In the genomic region with DNA sequence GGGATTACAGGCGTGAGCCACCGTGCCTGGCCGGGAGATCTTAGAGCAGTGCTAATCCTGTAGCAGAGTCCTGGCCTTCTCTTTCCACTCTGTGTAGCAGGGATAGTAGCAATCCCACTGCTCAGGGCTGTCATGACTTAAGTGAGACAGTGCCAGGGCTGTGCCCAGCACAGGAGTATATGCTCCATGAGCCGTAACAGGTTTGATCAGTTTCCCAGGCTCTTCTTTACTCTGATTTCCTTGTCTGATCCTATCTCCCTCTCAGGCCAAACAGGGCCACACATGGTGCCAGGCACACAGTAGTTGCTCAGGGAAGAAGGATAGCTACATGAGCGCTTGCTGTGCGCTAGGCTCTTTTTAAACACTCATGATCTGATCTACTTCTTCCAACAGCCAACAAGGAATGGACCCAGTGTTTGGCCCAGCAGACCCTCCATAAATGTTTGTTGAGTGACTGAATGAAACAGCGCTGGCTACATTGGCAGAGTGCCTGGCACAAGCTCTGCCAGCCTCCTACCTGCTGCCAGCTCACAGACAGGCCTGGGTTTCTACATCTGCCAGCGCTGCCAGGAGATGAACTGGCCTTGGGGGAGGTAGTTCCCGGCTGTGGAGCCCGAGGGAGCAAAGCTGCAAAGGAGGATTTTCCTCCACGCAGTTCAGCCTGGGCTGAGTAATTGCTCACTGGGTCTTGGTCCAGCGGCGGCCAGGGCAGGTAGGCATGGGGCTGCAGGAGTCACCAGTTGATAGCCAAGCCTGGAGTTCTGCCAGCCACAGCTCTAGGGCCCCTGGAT, we compare ENCODE assay signal across 1 cellular context.
TF ChIP-seq lines count a peak whose summit lies in the region.

No MANE protein-coding gene starts in this region.

TF ChIP-seq in H1, 55 proteins besides CTCF, POLR2A, EP300 and RAD21:
- no peak for TF ChIP-seq RNF2 (IDR thresholded peaks at IDR 0.05; ENCODE audit: borderline replicate concordance, low read depth, low read length, missing control alignments, poor library complexity, severe bottlenecking)
- no peak for TF ChIP-seq SIX5 (IDR thresholded peaks at IDR 0.05; ENCODE audit: low read depth, low read length)
- no peak for TF ChIP-seq CREB1 (IDR thresholded peaks at IDR 0.05)
- TF ChIP-seq SRF (IDR thresholded peaks at IDR 0.05; ENCODE audit: low read depth, low read length), result no peak
- no peak for TF ChIP-seq RBBP5 (IDR thresholded peaks at IDR 0.05; ENCODE audit: borderline replicate concordance, low read depth, low read length)
- TF ChIP-seq SAP30 (IDR thresholded peaks at IDR 0.05; ENCODE audit: insufficient read depth, insufficient replicate concordance, low read length), result no peak
- TF ChIP-seq KDM4A (IDR thresholded peaks at IDR 0.05; ENCODE audit: low read depth, low read length, severe bottlenecking), result no peak
- TF ChIP-seq, protein P1, sequence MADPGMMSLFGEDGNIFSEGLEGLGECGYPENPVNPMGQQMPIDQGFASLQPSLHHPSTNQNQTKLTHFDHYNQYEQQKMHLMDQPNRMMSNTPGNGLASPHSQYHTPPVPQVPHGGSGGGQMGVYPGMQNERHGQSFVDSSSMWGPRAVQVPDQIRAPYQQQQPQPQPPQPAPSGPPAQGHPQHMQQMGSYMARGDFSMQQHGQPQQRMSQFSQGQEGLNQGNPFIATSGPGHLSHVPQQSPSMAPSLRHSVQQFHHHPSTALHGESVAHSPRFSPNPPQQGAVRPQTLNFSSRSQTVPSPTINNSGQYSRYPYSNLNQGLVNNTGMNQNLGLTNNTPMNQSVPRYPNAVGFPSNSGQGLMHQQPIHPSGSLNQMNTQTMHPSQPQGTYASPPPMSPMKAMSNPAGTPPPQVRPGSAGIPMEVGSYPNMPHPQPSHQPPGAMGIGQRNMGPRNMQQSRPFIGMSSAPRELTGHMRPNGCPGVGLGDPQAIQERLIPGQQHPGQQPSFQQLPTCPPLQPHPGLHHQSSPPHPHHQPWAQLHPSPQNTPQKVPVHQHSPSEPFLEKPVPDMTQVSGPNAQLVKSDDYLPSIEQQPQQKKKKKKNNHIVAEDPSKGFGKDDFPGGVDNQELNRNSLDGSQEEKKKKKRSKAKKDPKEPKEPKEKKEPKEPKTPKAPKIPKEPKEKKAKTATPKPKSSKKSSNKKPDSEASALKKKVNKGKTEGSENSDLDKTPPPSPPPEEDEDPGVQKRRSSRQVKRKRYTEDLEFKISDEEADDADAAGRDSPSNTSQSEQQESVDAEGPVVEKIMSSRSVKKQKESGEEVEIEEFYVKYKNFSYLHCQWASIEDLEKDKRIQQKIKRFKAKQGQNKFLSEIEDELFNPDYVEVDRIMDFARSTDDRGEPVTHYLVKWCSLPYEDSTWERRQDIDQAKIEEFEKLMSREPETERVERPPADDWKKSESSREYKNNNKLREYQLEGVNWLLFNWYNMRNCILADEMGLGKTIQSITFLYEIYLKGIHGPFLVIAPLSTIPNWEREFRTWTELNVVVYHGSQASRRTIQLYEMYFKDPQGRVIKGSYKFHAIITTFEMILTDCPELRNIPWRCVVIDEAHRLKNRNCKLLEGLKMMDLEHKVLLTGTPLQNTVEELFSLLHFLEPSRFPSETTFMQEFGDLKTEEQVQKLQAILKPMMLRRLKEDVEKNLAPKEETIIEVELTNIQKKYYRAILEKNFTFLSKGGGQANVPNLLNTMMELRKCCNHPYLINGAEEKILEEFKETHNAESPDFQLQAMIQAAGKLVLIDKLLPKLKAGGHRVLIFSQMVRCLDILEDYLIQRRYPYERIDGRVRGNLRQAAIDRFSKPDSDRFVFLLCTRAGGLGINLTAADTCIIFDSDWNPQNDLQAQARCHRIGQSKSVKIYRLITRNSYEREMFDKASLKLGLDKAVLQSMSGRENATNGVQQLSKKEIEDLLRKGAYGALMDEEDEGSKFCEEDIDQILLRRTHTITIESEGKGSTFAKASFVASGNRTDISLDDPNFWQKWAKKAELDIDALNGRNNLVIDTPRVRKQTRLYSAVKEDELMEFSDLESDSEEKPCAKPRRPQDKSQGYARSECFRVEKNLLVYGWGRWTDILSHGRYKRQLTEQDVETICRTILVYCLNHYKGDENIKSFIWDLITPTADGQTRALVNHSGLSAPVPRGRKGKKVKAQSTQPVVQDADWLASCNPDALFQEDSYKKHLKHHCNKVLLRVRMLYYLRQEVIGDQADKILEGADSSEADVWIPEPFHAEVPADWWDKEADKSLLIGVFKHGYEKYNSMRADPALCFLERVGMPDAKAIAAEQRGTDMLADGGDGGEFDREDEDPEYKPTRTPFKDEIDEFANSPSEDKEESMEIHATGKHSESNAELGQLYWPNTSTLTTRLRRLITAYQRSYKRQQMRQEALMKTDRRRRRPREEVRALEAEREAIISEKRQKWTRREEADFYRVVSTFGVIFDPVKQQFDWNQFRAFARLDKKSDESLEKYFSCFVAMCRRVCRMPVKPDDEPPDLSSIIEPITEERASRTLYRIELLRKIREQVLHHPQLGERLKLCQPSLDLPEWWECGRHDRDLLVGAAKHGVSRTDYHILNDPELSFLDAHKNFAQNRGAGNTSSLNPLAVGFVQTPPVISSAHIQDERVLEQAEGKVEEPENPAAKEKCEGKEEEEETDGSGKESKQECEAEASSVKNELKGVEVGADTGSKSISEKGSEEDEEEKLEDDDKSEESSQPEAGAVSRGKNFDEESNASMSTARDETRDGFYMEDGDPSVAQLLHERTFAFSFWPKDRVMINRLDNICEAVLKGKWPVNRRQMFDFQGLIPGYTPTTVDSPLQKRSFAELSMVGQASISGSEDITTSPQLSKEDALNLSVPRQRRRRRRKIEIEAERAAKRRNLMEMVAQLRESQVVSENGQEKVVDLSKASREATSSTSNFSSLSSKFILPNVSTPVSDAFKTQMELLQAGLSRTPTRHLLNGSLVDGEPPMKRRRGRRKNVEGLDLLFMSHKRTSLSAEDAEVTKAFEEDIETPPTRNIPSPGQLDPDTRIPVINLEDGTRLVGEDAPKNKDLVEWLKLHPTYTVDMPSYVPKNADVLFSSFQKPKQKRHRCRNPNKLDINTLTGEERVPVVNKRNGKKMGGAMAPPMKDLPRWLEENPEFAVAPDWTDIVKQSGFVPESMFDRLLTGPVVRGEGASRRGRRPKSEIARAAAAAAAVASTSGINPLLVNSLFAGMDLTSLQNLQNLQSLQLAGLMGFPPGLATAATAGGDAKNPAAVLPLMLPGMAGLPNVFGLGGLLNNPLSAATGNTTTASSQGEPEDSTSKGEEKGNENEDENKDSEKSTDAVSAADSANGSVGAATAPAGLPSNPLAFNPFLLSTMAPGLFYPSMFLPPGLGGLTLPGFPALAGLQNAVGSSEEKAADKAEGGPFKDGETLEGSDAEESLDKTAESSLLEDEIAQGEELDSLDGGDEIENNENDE (IDR thresholded peaks at IDR 0.05; ENCODE audit: insufficient replicate concordance, low read length), result no peak
